In genomic region chr11:130725417-130726233, GRCh38 we compare ENCODE assay signal across 1 cellular context.
TF ChIP-seq lines count a peak whose summit lies in the region.

No MANE protein-coding gene starts in this region.

TF ChIP-seq in WTC11, 78 proteins besides CTCF, POLR2A, EP300 and RAD21:
- no peak for TF ChIP-seq AFF4 (CRISPR knock-in tag; IDR thresholded peaks at IDR 0.05; ENCODE audit: borderline replicate concordance)
- no peak for TF ChIP-seq NR3C1 (CRISPR knock-in tag; conservative IDR thresholded peaks at IDR 0.05; ENCODE audit: low read depth)
- no peak for TF ChIP-seq TCF7 (CRISPR knock-in tag; IDR thresholded peaks at IDR 0.05; ENCODE audit: low read depth)
- TF ChIP-seq CREM (CRISPR knock-in tag; IDR thresholded peaks at IDR 0.05), result no peak
- no peak for TF ChIP-seq ZNF671 (CRISPR knock-in tag; IDR thresholded peaks at IDR 0.05)
- TF ChIP-seq FOXJ3 (CRISPR knock-in tag; IDR thresholded peaks at IDR 0.05; ENCODE audit: borderline replicate concordance), result no peak
- TF ChIP-seq OVOL2 (CRISPR knock-in tag; IDR thresholded peaks at IDR 0.05; ENCODE audit: borderline replicate concordance), result no peak
- TF ChIP-seq NFATC4 (CRISPR knock-in tag; IDR thresholded peaks at IDR 0.05), result no peak
- TF ChIP-seq NFE2L1 (CRISPR knock-in tag; IDR thresholded peaks at IDR 0.05), result no peak
- no peak for TF ChIP-seq ZSCAN18 (CRISPR knock-in tag; IDR thresholded peaks at IDR 0.05)
- no peak for TF ChIP-seq ZNF232 (CRISPR knock-in tag; IDR thresholded peaks at IDR 0.05)
- TF ChIP-seq MAX (CRISPR knock-in tag; IDR thresholded peaks at IDR 0.05), result no peak
